In genomic region chr1:21534674-21535378, GRCh38 we compare ENCODE assay signal across 8 cellular contexts.
DNase-seq lines count a peak whose midpoint lies in the region; ATAC-seq and TF ChIP-seq lines count a peak whose summit lies in the region.

No MANE protein-coding gene starts in this region.

- H4K20me1 ChIP-seq in OCI-LY3 (ENCODE audit: insufficient read depth, low read length) = no peaks in the 10 kb centered on the region

- peaks cover 11% of the 10 kb centered on the region for H3K27me3 Mint-ChIP-seq in nephron progenitor cell (ENCODE audit: low read depth, poor library complexity)

- H3K4me1 ChIP-seq in OCI-LY3 (ENCODE audit: low read length) = peaks cover 6% of the 10 kb centered on the region

- peaks cover 60% of the 10 kb centered on the region for H3K4me1 Mint-ChIP-seq in nephron progenitor cell

- H3K4me3 ChIP-seq in OCI-LY3 (ENCODE audit: low read length) = no peak overlapping the region

- peak; percentile 84 for DNase-seq in DMS 273 (lab: John Stamatoyannopoulos, UW; ENCODE audit: unreplicated experiment)
- DNase-seq in HEK293T (ENCODE audit: extremely low spot score) = peak; percentile 71
- peak; percentile 36 for DNase-seq in dedifferentiated amniotic fluid mesenchymal stem cell (ENCODE audit: extremely low spot score)
- peak; percentile 41 for DNase-seq in nephron progenitor cell
- DNase-seq in superior temporal gyrus (ENCODE audit: extremely low spot score) = no peak

- H3K36me3 Mint-ChIP-seq in nephron progenitor cell (ENCODE audit: low read depth) = no peaks in the 10 kb centered on the region

- no peak overlapping the region for H3K4me2 ChIP-seq in OCI-LY3 (ENCODE audit: low read length)

- H3K9me3 ChIP-seq in OCI-LY3 (ENCODE audit: insufficient read depth, low read length) = no peaks in the 10 kb centered on the region

- H2AFZ ChIP-seq in OCI-LY3 (ENCODE audit: low read depth, low read length) = no peak overlapping the region

- CTCF ChIA-PET in HEK293T (lab: Yijun Ruan, JAX) = interaction anchor here (0.6 to 1.2 kb wide), 4 partner anchors 14 to 57 kb away, joined by 3 to 5 read pairs (median 3); no protein-coding TSS in a partner anchor

- POLR2A ChIA-PET in HEK293T (lab: Yijun Ruan, JAX) = no interaction called here

- H3K4me3 Mint-ChIP-seq in nephron progenitor cell = no peak overlapping the region

- H3K79me2 ChIP-seq in OCI-LY3 (ENCODE audit: low read length) = no peaks in the 10 kb centered on the region

- TF ChIP-seq CTCF in OCI-LY3 (IDR thresholded peaks at IDR 0.05; ENCODE audit: low read depth, low read length) = peak; percentile 73
- TF ChIP-seq CTCF in nephron progenitor cell (IDR thresholded peaks at IDR 0.05) = peak; percentile 48

- H3K9me3 Mint-ChIP-seq in nephron progenitor cell = no peaks in the 10 kb centered on the region

- H3K27me3 ChIP-seq in OCI-LY3 (ENCODE audit: low read depth, low read length) = peaks cover 2% of the 10 kb centered on the region; the same call in 1 of the 2 replicates

- H3K27ac Mint-ChIP-seq in nephron progenitor cell = peak overlapping the region; percentile 4

- no peaks in the 10 kb centered on the region for H3K36me3 ChIP-seq in OCI-LY3 (replicated peaks; ENCODE audit: low read depth, low read length)

- no peak overlapping the region for H3K27ac ChIP-seq in OCI-LY3 (ENCODE audit: low read length)

- H3K9ac ChIP-seq in OCI-LY3 (ENCODE audit: low read length) = no peak overlapping the region

- no peak for ATAC-seq in HG02884 (IDR thresholded peaks at IDR 0.05; ENCODE audit: unreplicated experiment)
- no peak for ATAC-seq in GM21381 (IDR thresholded peaks at IDR 0.05; ENCODE audit: unreplicated experiment)

TF ChIP-seq in HEK293T, 16 proteins besides CTCF, POLR2A, EP300 and RAD21:
- TF ChIP-seq LEF1 (IDR thresholded peaks at IDR 0.05; ENCODE audit: borderline replicate concordance) (no peak), CTBP1 (IDR thresholded peaks at IDR 0.05; ENCODE audit: borderline replicate concordance) (no peak), ELF4 (IDR thresholded peaks at IDR 0.05) (0 out of 2 replicates have a peak, but pooled peaks have one; percentile 16)
TF ChIP-seq in HEK293T: peak in this region for 1.
